8 cellular contexts compared by ENCODE assay signal in genomic region chr14:65286443-65286842, GRCh38.
DNase-seq lines count a peak whose midpoint lies in the region; ATAC-seq and TF ChIP-seq lines count a peak whose summit lies in the region.

No MANE protein-coding gene starts in this region.

- TF ChIP-seq CTCF in cardiac fibroblast (IDR thresholded peaks at IDR 0.05; ENCODE audit: low read depth, low read length) (peak; percentile 4), stomach (IDR thresholded peaks at IDR 0.05) (no peak)

- H3K27me3 Mint-ChIP-seq in activated naive CD4-positive, alpha-beta T cell treated with anti-CD3 and anti-CD28 coated beads for 36 hours (ENCODE audit: low read depth) = no peaks in the 10 kb centered on the region

- no peak for TF ChIP-seq EP300 in stomach (IDR thresholded peaks at IDR 0.05)

- no peak for ATAC-seq in HG02981 (IDR thresholded peaks at IDR 0.05; ENCODE audit: unreplicated experiment)

- peaks cover 18 to 60% (median 43%) of the 10 kb centered on the region in 4 donors for H3K4me1 ChIP-seq in stomach

- CTCF ChIA-PET in activated naive CD4-positive, alpha-beta T cell treated with anti-CD3 and anti-CD28 coated beads for 36 hours (lab: Charles Lee) = interaction anchor here (0.6 to 2.4 kb wide), 7 partner anchors 15 to 675 kb away, joined by 3 to 12 read pairs (median 3); no protein-coding TSS in a partner anchor

- no peaks in the 10 kb centered on the region for H3K27me3 ChIP-seq in stomach

- no peak overlapping the region for H3K27ac Mint-ChIP-seq in activated naive CD4-positive, alpha-beta T cell treated with anti-CD3 and anti-CD28 coated beads for 36 hours

- no peak for TF ChIP-seq POLR2A in stomach (IDR thresholded peaks at IDR 0.05)

- H3K36me3 ChIP-seq in stomach = no peaks in the 10 kb centered on the region

- H3K36me3 Mint-ChIP-seq in activated naive CD4-positive, alpha-beta T cell treated with anti-CD3 and anti-CD28 coated beads for 36 hours (ENCODE audit: low read depth) = peaks cover 7% of the 10 kb centered on the region

- H3K4me3 ChIP-seq in cardiac fibroblast (replicated peaks in 1 of 2; ENCODE audit: low read depth in 2 of 2, low read length in 2 of 2) (no peak overlapping the region), stomach (no peak overlapping the region)

- no peak overlapping the region for H3K27ac ChIP-seq in stomach

- 78 to 83% (median 79%) methylated on average over 8 of the region's 8 CpGs for WGBS in stomach, 5 donors

- peak; percentile 70 for DNase-seq in activated naive CD4-positive, alpha-beta T cell treated with anti-CD3 and anti-CD28 coated beads for 36 hours
- DNase-seq in activated naive CD4-positive, alpha-beta T cell treated with anti-CD3 and anti-CD28 coated beads, Interleukin-2, amount 50 U/mL, for 16 hours = no peak
- peak; percentile 1 for DNase-seq in NCI-H526 treated with DMSO at 0.1 percent for 48 hours (lab: John Stamatoyannopoulos, UW)
- DNase-seq in cardiac fibroblast (ENCODE audit: low read depth in 2 of 2) = peak in 1 of 2 donors; percentile 39
- DNase-seq in stomach = peak; percentile 24
- no peak for DNase-seq in activated effector memory CD4-positive, alpha-beta T cell treated with anti-CD3 and anti-CD28 coated beads, Interleukin-2, amount 50 U/mL, for 16 hours
- DNase-seq in NCI-H69 (lab: John Stamatoyannopoulos, UW) = no peak

- intact Hi-C loops in activated naive CD4-positive, alpha-beta T cell treated with anti-CD3 and anti-CD28 coated beads for 36 hours (cut with micrococcal nuclease) = loop anchor here (1.0 to 10.0 kb wide), 8 partner anchors 64 to 673 kb away; partner anchors contain the start of gene FNTB
- intact Hi-C loops in stomach (cut with DNase I; ENCODE audit: low total_unique reads) = no loop called here

- peaks cover 64% of the 10 kb centered on the region for H3K4me1 Mint-ChIP-seq in activated naive CD4-positive, alpha-beta T cell treated with anti-CD3 and anti-CD28 coated beads for 36 hours (ENCODE audit: low read depth)

- no peak overlapping the region for H3K4me3 Mint-ChIP-seq in activated naive CD4-positive, alpha-beta T cell treated with anti-CD3 and anti-CD28 coated beads for 36 hours

- no peaks in the 10 kb centered on the region for H3K9me3 ChIP-seq in stomach

- H3K9me3 Mint-ChIP-seq in activated naive CD4-positive, alpha-beta T cell treated with anti-CD3 and anti-CD28 coated beads for 36 hours = no peaks in the 10 kb centered on the region

Comparison
In these comparisons a context has a peak if more than half of its experiments do, and no peak if none do; other contexts are left out.
1. DNase-seq: peak in activated naive CD4-positive, alpha-beta T cell treated with anti-CD3 and anti-CD28 coated beads for 36 hours (single experiment), NCI-H526 treated with DMSO at 0.1 percent for 48 hours (single experiment) and stomach (single experiment); none in activated naive CD4-positive, alpha-beta T cell treated with anti-CD3 and anti-CD28 coated beads, Interleukin-2, amount 50 U/mL, for 16 hours (single experiment), activated effector memory CD4-positive, alpha-beta T cell treated with anti-CD3 and anti-CD28 coated beads, Interleukin-2, amount 50 U/mL, for 16 hours (single experiment) and NCI-H69 (single experiment).